In the genomic region with DNA sequence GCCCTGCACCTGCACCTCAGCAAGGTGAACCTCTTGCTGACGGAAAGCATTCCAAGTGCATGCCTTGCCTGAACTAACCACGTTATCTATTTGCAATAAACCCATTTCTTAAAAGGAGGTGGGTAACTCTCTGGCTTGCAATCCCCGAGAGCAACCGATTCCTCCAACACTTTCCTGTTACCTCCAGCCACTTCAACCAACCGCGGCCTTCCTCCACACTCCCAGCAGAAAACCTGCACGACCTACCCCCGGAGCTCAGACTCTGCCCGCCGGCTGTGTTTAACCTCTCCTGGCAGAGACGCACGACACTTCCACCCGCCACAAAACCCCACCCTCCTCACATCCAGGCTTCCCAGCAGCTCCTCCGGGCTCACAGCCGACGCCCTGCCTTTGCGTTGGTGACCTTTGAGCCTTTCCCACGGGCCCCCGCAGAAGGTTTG, we compare ENCODE assay signal across 8 cellular contexts. TPM values are rescaled to one million over a fixed set of nuclear protein-coding genes. Genes with fewer than 3 reads are reported as not detected.
A peak's percentile ranks its signal among the peaks of the same experiment; 100 is the strongest.
DNase-seq lines count a peak whose midpoint lies in the region; ATAC-seq, FAIRE-seq and TF ChIP-seq lines count a peak whose summit lies in the region.

No MANE protein-coding gene starts in this region.

- intact Hi-C loops in endothelial cell of umbilical vein (cut with micrococcal nuclease) (loop anchor here (1.0 to 2.0 kb wide), 4 partner anchors 16 to 148 kb away; a partner anchor contains a TSS), pancreas (cut with DNase I) (no loop called here)

- H4K20me1 ChIP-seq in OCI-LY1 (ENCODE audit: insufficient read depth, low read length) (no peaks in the 10 kb centered on the region), endothelial cell of umbilical vein (replicated peaks; ENCODE audit: control insufficient read depth, extremely low read depth, insufficient read depth, low read length) (no peaks in the 10 kb centered on the region)

- peak; percentile 66 for FAIRE-seq in endothelial cell of umbilical vein (lab: Jason Lieb, UNC)
- no peak for FAIRE-seq in pancreas (lab: Jason Lieb, UNC)

- ATAC-seq in pancreas (peak in 3 of 4 donors; percentile 1 to 8 (median 2)), HG03442 (IDR thresholded peaks at IDR 0.05; ENCODE audit: unreplicated experiment) (no peak)

- H3K36me3 ChIP-seq in OCI-LY1 (ENCODE audit: insufficient read depth, low read length) = peaks cover 49% of the 10 kb centered on the region
- peaks cover 0 to 22% of the 10 kb centered on the region in 2 experiments for H3K36me3 ChIP-seq in endothelial cell of umbilical vein (ENCODE audit: control insufficient read depth in 2 of 2, extremely low read depth in 1 of 2, insufficient read depth in 2 of 2, low read length in 2 of 2)
- H3K36me3 ChIP-seq in pancreas = peaks cover 0 to 26% (median 11%) of the 10 kb centered on the region in 3 donors

- no peaks in the 10 kb centered on the region for H3K9me3 ChIP-seq in OCI-LY1 (ENCODE audit: low read length)
- no peaks in the 10 kb centered on the region for H3K9me3 ChIP-seq in endothelial cell of umbilical vein (replicated peaks; ENCODE audit: control insufficient read depth, insufficient read depth, low read length)
- H3K9me3 ChIP-seq in pancreas = no peaks in the 10 kb centered on the region

- DNase-seq in endothelial cell of umbilical vein (ENCODE audit: low read depth, low spot score) (no peak), pancreas (no peak), NCI-H524 treated with DMSO at 0.1 percent for 48 hours (lab: John Stamatoyannopoulos, UW) (no peak), GM10266 (ENCODE audit: extremely low spot score) (no peak), activated gamma-delta T cell treated with Interleukin-2 at 50 U/mL for 16 hours (no peak)

- dilution Hi-C loops in endothelial cell of umbilical vein (cut with MboI; ENCODE audit: extremely low pct_ligation_motif_present, low sequenced_read_pairs) = no loop called here

- no peak for TF ChIP-seq POLR2A in endothelial cell of umbilical vein (IDR thresholded peaks at IDR 0.05; ENCODE audit: low read depth, low read length)

- peaks cover 4% of the 10 kb centered on the region; the same call in 1 of the 2 replicates for H3F3A ChIP-seq in OCI-LY1 (ENCODE audit: insufficient read depth, low read length)

- POLR2A ChIA-PET in endothelial cell of umbilical vein (lab: Charles Lee) = interaction anchor here (0.6 kb wide), 1 partner anchor 23 kb away, joined by 4 read pairs; no protein-coding TSS in a partner anchor

- TF ChIP-seq CTCF in OCI-LY1 (IDR thresholded peaks at IDR 0.05; ENCODE audit: low read length) (no peak), endothelial cell of umbilical vein (IDR thresholded peaks at IDR 0.05; ENCODE audit: extremely low read depth in 1 of 2, insufficient read depth in 1 of 2, low read depth in 1 of 2, low read length in 2 of 2) (no peak), pancreas (IDR thresholded peaks at IDR 0.05) (no peak), GM10266 (IDR thresholded peaks at IDR 0.05; ENCODE audit: control insufficient read depth, insufficient read depth, low read depth, missing control alignments) (no peak)

- H3K9me1 ChIP-seq in endothelial cell of umbilical vein (replicated peaks; ENCODE audit: control insufficient read depth, extremely low read depth, insufficient read depth, low read length) = no peaks in the 10 kb centered on the region

- H3K9ac ChIP-seq in OCI-LY1 (ENCODE audit: low read length) = peak overlapping the region; percentile 84
- H3K9ac ChIP-seq in endothelial cell of umbilical vein (replicated peaks; ENCODE audit: extremely low read depth, insufficient read depth, low read length) = peak overlapping the region; percentile 68

- no peak overlapping the region for H2AFZ ChIP-seq in OCI-LY1 (ENCODE audit: low read length)
- H2AFZ ChIP-seq in endothelial cell of umbilical vein (ENCODE audit: low read depth, low read length) = peak overlapping the region; percentile 64

- H3K27me3 ChIP-seq in OCI-LY1 (ENCODE audit: insufficient read depth, low read length) (no peaks in the 10 kb centered on the region), endothelial cell of umbilical vein (ENCODE audit: control insufficient read depth in 2 of 2, insufficient read depth in 2 of 2, low read length in 2 of 2) (peaks cover 0 to 2% of the 10 kb centered on the region in 2 experiments), pancreas (no peaks in the 10 kb centered on the region)

- 4 to 5% methylated on average over 19 of the region's 19 CpGs for WGBS in pancreas, 2 donors

- H3K79me2 ChIP-seq in OCI-LY1 (ENCODE audit: insufficient read depth, low read length) (no peaks in the 10 kb centered on the region), endothelial cell of umbilical vein (ENCODE audit: control insufficient read depth, insufficient read depth, low read length) (peaks cover 10% of the 10 kb centered on the region)

- CTCF ChIA-PET in endothelial cell of umbilical vein (lab: Charles Lee) = interaction anchor here (0.8 to 2.7 kb wide), 10 partner anchors 10 to 287 kb away, joined by 3 to 28 read pairs (median 9); a partner anchor contains a TSS

- H3K4me2 ChIP-seq in OCI-LY1 (ENCODE audit: low read length) (peak overlapping the region; percentile 91), endothelial cell of umbilical vein (ENCODE audit: insufficient read depth, low read length) (peak overlapping the region; percentile 40)

- BruUV-seq in endothelial cell of umbilical vein (replicated peaks; lab: Mats Ljungman, UMichigan) = no TSS peak

- no peaks in the 10 kb centered on the region for H3K9me2 ChIP-seq in OCI-LY1 (ENCODE audit: low read depth, low read length)

- peak overlapping the region; percentile 59 for H3K4me3 ChIP-seq in GM08714 (ENCODE audit: low read length)
- peak overlapping the region; percentile 68 for H3K4me3 ChIP-seq in OCI-LY1 (ENCODE audit: low read depth, low read length, poor library complexity, severe bottlenecking)
- H3K4me3 ChIP-seq in endothelial cell of umbilical vein (replicated peaks in 1 of 3; ENCODE audit: insufficient read depth in 1 of 3, low read depth in 1 of 3, low read length in 3 of 3) = peak overlapping the region; percentile 29 to 66 (median 48)
- peak overlapping the region; percentile 59 to 75 (median 68) for H3K4me3 ChIP-seq in pancreas

- H3K27ac ChIP-seq in OCI-LY1 (ENCODE audit: low read depth, low read length, poor library complexity, severe bottlenecking) = peak overlapping the region; percentile 63
- H3K27ac ChIP-seq in endothelial cell of umbilical vein (ENCODE audit: insufficient read depth, low read depth, low read length) = peak overlapping the region; percentile 57
- peak overlapping the region; percentile 88 to 94 (median 90) for H3K27ac ChIP-seq in pancreas

- H3K4me1 ChIP-seq in OCI-LY1 (ENCODE audit: insufficient read depth, low read length, severe bottlenecking) = peaks cover 35% of the 10 kb centered on the region
- peaks cover 12% of the 10 kb centered on the region for H3K4me1 ChIP-seq in endothelial cell of umbilical vein (ENCODE audit: control insufficient read depth, extremely low read depth, insufficient read depth, low read length)
- peaks cover 5 to 7% (median 6%) of the 10 kb centered on the region in 3 donors for H3K4me1 ChIP-seq in pancreas

RNA-seq across cellular contexts. Expression of a gene that starts 0.7 kb away (rescaled TPM):
- total RNA-seq in endothelial cell of umbilical vein (3.2 and 3.7 TPM in 2 replicates), pancreas (1 to 10 TPM in 5 of 6 donors, not detected in 1; 1.2 to 3.1 (median 1.6) TPM)
- polyA plus RNA-seq in endothelial cell of umbilical vein (3.1 and 3.5 TPM in 2 replicates), pancreas (1 to 10 TPM in 1 of 2 donors, under 1 TPM in 1; 0.65 to 3.8 TPM)
- 1.5 and 1.8 TPM in 2 replicates for polyA plus RNA-seq in endothelial cell of umbilical vein (2011; cell fraction: cytosol; rRNA removed)
- 0.59 TPM in 1 of 2 replicates, not detected in the other for polyA plus RNA-seq in endothelial cell of umbilical vein (2011; cell fraction: nucleus; rRNA removed)
- polyA plus RNA-seq in endothelial cell of umbilical vein (2012) = 1.5 and 2.8 TPM in 2 replicates
- polyA minus RNA-seq in endothelial cell of umbilical vein = 0.38 TPM in 1 of 2 replicates, not detected in the other
- polyA minus RNA-seq in endothelial cell of umbilical vein (2011; cell fraction: cytosol; rRNA and poly(A)+ RNA removed) = 4.9 TPM
- not detected in 2 replicates for polyA minus RNA-seq in endothelial cell of umbilical vein (2011; cell fraction: nucleus; rRNA and poly(A)+ RNA removed)

RNA-seq across cellular contexts. Expression of a gene that starts 5.1 kb away (rescaled TPM):
- total RNA-seq in endothelial cell of umbilical vein (2.1 and 2.4 TPM in 2 replicates), pancreas (10 to 100 TPM in 4 of 6 donors, 1 to 10 TPM in 2; 5.8 to 68.6 (median 12.4) TPM)
- polyA plus RNA-seq in endothelial cell of umbilical vein (2.0 and 2.9 TPM in 2 replicates), pancreas (10 to 100 TPM; 36.0 to 58.6 TPM)
- polyA plus RNA-seq in endothelial cell of umbilical vein (2011; cell fraction: cytosol; rRNA removed) = 0.96 and 1.5 TPM in 2 replicates
- 2.6 and 2.7 TPM in 2 replicates for polyA plus RNA-seq in endothelial cell of umbilical vein (2011; cell fraction: nucleus; rRNA removed)
- polyA plus RNA-seq in endothelial cell of umbilical vein (2012) = 1.3 and 5.0 TPM in 2 replicates
- polyA minus RNA-seq in endothelial cell of umbilical vein = 0.49 and 1.00 TPM in 2 replicates
- polyA minus RNA-seq in endothelial cell of umbilical vein (2011; cell fraction: cytosol; rRNA and poly(A)+ RNA removed) = 3.4 TPM
- polyA minus RNA-seq in endothelial cell of umbilical vein (2011; cell fraction: nucleus; rRNA and poly(A)+ RNA removed) = 0.58 TPM in 2 replicates

RNA-seq across cellular contexts. Expression of a gene that starts 16.7 kb away (rescaled TPM):
- total RNA-seq in endothelial cell of umbilical vein = 42.4 and 43.1 TPM in 2 replicates
- polyA plus RNA-seq in endothelial cell of umbilical vein = 34.8 and 43.2 TPM in 2 replicates
- 31.1 and 31.3 TPM in 2 replicates for polyA plus RNA-seq in endothelial cell of umbilical vein (2011; cell fraction: cytosol; rRNA removed)
- 80.2 and 81.0 TPM in 2 replicates for polyA plus RNA-seq in endothelial cell of umbilical vein (2011; cell fraction: nucleus; rRNA removed)
- 15.9 and 17.4 TPM in 2 replicates for polyA plus RNA-seq in endothelial cell of umbilical vein (2012)
- polyA minus RNA-seq in endothelial cell of umbilical vein = 19.7 and 21.4 TPM in 2 replicates
- 76.1 TPM for polyA minus RNA-seq in endothelial cell of umbilical vein (2011; cell fraction: cytosol; rRNA and poly(A)+ RNA removed)
- 14.0 and 15.6 TPM in 2 replicates for polyA minus RNA-seq in endothelial cell of umbilical vein (2011; cell fraction: nucleus; rRNA and poly(A)+ RNA removed)
- 10 to 100 TPM; 15.9 to 27.1 (median 23.0) TPM for total RNA-seq in pancreas
- polyA plus RNA-seq in pancreas = 10 to 100 TPM; 56.8 to 70.1 TPM

RNA-seq across cellular contexts. Expression of a gene that starts 17.2 kb away (rescaled TPM):
- total RNA-seq in endothelial cell of umbilical vein = 89.7 and 94.8 TPM in 2 replicates
- polyA plus RNA-seq in endothelial cell of umbilical vein = 112 and 190 TPM in 2 replicates
- 37.7 and 54.9 TPM in 2 replicates for polyA plus RNA-seq in endothelial cell of umbilical vein (2011; cell fraction: cytosol; rRNA removed)
- polyA plus RNA-seq in endothelial cell of umbilical vein (2011; cell fraction: nucleus; rRNA removed) = 326 and 351 TPM in 2 replicates
- polyA plus RNA-seq in endothelial cell of umbilical vein (2012) = 37.1 and 49.4 TPM in 2 replicates
- 52.8 and 61.6 TPM in 2 replicates for polyA minus RNA-seq in endothelial cell of umbilical vein
- 36.3 TPM for polyA minus RNA-seq in endothelial cell of umbilical vein (2011; cell fraction: cytosol; rRNA and poly(A)+ RNA removed)
- 34.3 and 62.2 TPM in 2 replicates for polyA minus RNA-seq in endothelial cell of umbilical vein (2011; cell fraction: nucleus; rRNA and poly(A)+ RNA removed)
- 100 to 1,000 TPM in 4 of 6 donors, 10 to 100 TPM in 2; 50.3 to 162 (median 122) TPM for total RNA-seq in pancreas
- polyA plus RNA-seq in pancreas = 100 to 1,000 TPM; 142 to 175 TPM

RNA-seq across cellular contexts. Expression of a gene that starts 21.0 kb away (rescaled TPM):
- total RNA-seq in endothelial cell of umbilical vein (not detected in 2 replicates), pancreas (1 to 10 TPM in 1 of 6 donors, under 1 TPM in 5; 0.03 to 2.1 (median 0.12) TPM)
- polyA plus RNA-seq in endothelial cell of umbilical vein (not detected in 2 replicates), pancreas (under 1 TPM in 1 of 2 donors, not detected in 1; 0.15 TPM)
- not detected in 2 replicates for polyA plus RNA-seq in endothelial cell of umbilical vein (2011; cell fraction: cytosol; rRNA removed)
- not detected in 2 replicates for polyA plus RNA-seq in endothelial cell of umbilical vein (2011; cell fraction: nucleus; rRNA removed)
- not detected in 2 replicates for polyA plus RNA-seq in endothelial cell of umbilical vein (2012)
- polyA minus RNA-seq in endothelial cell of umbilical vein = not detected in 2 replicates
- polyA minus RNA-seq in endothelial cell of umbilical vein (2011; cell fraction: cytosol; rRNA and poly(A)+ RNA removed) = 3.0 TPM
- polyA minus RNA-seq in endothelial cell of umbilical vein (2011; cell fraction: nucleus; rRNA and poly(A)+ RNA removed) = not detected in 2 replicates
